Comparison of ENCODE assay signal across 19 cellular contexts in genomic region chr16:68215302-68215701, GRCh38. TPM values are rescaled to one million over a fixed set of nuclear protein-coding genes. Genes with fewer than 3 reads are reported as not detected.
A peak's percentile ranks its signal among the peaks of the same experiment; 100 is the strongest.
DNase-seq lines count a peak whose midpoint lies in the region; ATAC-seq, FAIRE-seq and TF ChIP-seq lines count a peak whose summit lies in the region.
"Had no signal": no experiment of that assay in that cellular context is flagged by ENCODE, and none has a peak within 500 bp of the region (broad histone marks: within the 10 kb centered on the region; RNA-seq: fewer than 3 reads in every experiment).

No MANE protein-coding gene starts in this region.

- H3K4me3 ChIP-seq in naive thymus-derived CD4-positive, alpha-beta T cell (ENCODE audit: low read length) = no peak overlapping the region
- H3K4me3 ChIP-seq in thymus (ENCODE audit: low read length) = no peak overlapping the region
- H3K4me3 ChIP-seq: GM23248, ovary had no signal

- H3K27me3 ChIP-seq in naive thymus-derived CD4-positive, alpha-beta T cell (ENCODE audit: control insufficient read depth in 2 of 2, insufficient read depth in 2 of 2, low read length in 2 of 2) = no peaks in the 10 kb centered on the region
- H3K27me3 ChIP-seq in thymus (ENCODE audit: control insufficient read depth, insufficient read depth) = no peaks in the 10 kb centered on the region
- H3K27me3 ChIP-seq: ovary had no signal

- ATAC-seq in T-cell (replicated peaks in 1 of 4) (no peak), GM21529 (IDR thresholded peaks at IDR 0.05; ENCODE audit: unreplicated experiment) (no peak)
- ATAC-seq in naive thymus-derived CD4-positive, alpha-beta T cell = no peak

- no peaks in the 10 kb centered on the region for H3K27me3 Mint-ChIP-seq in activated naive CD4-positive, alpha-beta T cell treated with anti-CD3 and anti-CD28 coated beads, Interleukin-2, amount 50 U/mL, for 24 hours
- H3K27me3 Mint-ChIP-seq in activated naive CD4-positive, alpha-beta T cell treated with anti-CD3 and anti-CD28 coated beads, Interleukin-2, amount 10 ng/mL, durations not matched to agents 7 days and 5 days = no peaks in the 10 kb centered on the region
- no peaks in the 10 kb centered on the region for H3K27me3 Mint-ChIP-seq in T-cell
- H3K27me3 Mint-ChIP-seq in naive thymus-derived CD4-positive, alpha-beta T cell = no peaks in the 10 kb centered on the region

- CTCF ChIA-PET in activated naive CD4-positive, alpha-beta T cell treated with anti-CD3 and anti-CD28 coated beads, Interleukin-2, amount 10 ng/mL, durations not matched to agents 7 days and 5 days (lab: Charles Lee) = no interaction called here
- CTCF ChIA-PET in T-cell (lab: Charles Lee) = interaction anchor here in 1 of 2 donors (0.8 to 1.2 kb wide), 2 partner anchors 8 to 9 kb away, joined by 3 read pairs; no protein-coding TSS in a partner anchor
- CTCF ChIA-PET in naive thymus-derived CD4-positive, alpha-beta T cell (lab: Charles Lee) = interaction anchor here (0.7 kb wide), 1 partner anchor 1411 kb away, joined by 3 read pairs; no protein-coding TSS in a partner anchor

- H3K36me3 ChIP-seq in naive thymus-derived CD4-positive, alpha-beta T cell (ENCODE audit: control insufficient read depth in 2 of 3, insufficient read depth in 3 of 3, low read length in 3 of 3) = peaks cover 0 to 12% (median 0%) of the 10 kb centered on the region in 3 experiments
- H3K36me3 ChIP-seq in thymus (ENCODE audit: control insufficient read depth, insufficient read depth) = peaks cover 3% of the 10 kb centered on the region
- H3K36me3 ChIP-seq: ovary had no signal

- peak overlapping the region; percentile 17 for H3K27ac ChIP-seq in naive thymus-derived CD4-positive, alpha-beta T cell (ENCODE audit: low read depth, low read length)
- peak overlapping the region; percentile 46 for H3K27ac ChIP-seq in thymus (ENCODE audit: low read depth)
- H3K27ac ChIP-seq: GM23248, ovary had no signal

- H3K4me3 Mint-ChIP-seq in activated naive CD4-positive, alpha-beta T cell treated with anti-CD3 and anti-CD28 coated beads, Interleukin-2, amount 50 U/mL, for 24 hours = no peak overlapping the region
- H3K4me3 Mint-ChIP-seq in activated naive CD4-positive, alpha-beta T cell treated with anti-CD3 and anti-CD28 coated beads, Interleukin-2, amount 10 ng/mL, durations not matched to agents 7 days and 5 days = no peak overlapping the region
- no peak overlapping the region for H3K4me3 Mint-ChIP-seq in T-cell
- no peak overlapping the region for H3K4me3 Mint-ChIP-seq in naive thymus-derived CD4-positive, alpha-beta T cell

- DNase-seq in activated naive CD4-positive, alpha-beta T cell treated with anti-CD3 and anti-CD28 coated beads, Interleukin-2, amount 10 ng/mL, durations not matched to agents 7 days and 5 days = no peak
- DNase-seq in T-cell = no peak
- DNase-seq in naive thymus-derived CD4-positive, alpha-beta T cell = no peak
- DNase-seq in D721Med (ENCODE audit: insufficient read length, low spot score) = no peak
- DNase-seq: activated CD4-positive, alpha-beta T cell treated with anti-CD3 and anti-CD28 coated beads for 1 hour; activated CD8-positive, alpha-beta memory T cell treated with anti-CD3 and anti-CD28 coated beads, Interleukin-2, amount 50 U/mL, for 48 hours; anterior cingulate cortex; central memory CD4-positive, alpha-beta T cell; GM23248; head of caudate nucleus; mammary epithelial cell; MV-4-11; NCI-H1694 treated with DMSO at 0.1 percent for 48 hours; OCI-M1; ovary had no signal

- H3K27ac Mint-ChIP-seq in activated naive CD4-positive, alpha-beta T cell treated with anti-CD3 and anti-CD28 coated beads, Interleukin-2, amount 50 U/mL, for 24 hours = peak overlapping the region; percentile 43
- no peak overlapping the region for H3K27ac Mint-ChIP-seq in activated naive CD4-positive, alpha-beta T cell treated with anti-CD3 and anti-CD28 coated beads, Interleukin-2, amount 10 ng/mL, durations not matched to agents 7 days and 5 days
- peak overlapping the region; percentile 33 to 83 for H3K27ac Mint-ChIP-seq in T-cell
- peak overlapping the region in 8 of 9 donors; percentile 2 to 97 (median 77) for H3K27ac Mint-ChIP-seq in naive thymus-derived CD4-positive, alpha-beta T cell

- peaks cover 3 to 19% of the 10 kb centered on the region in 2 donors for H3K4me1 ChIP-seq in naive thymus-derived CD4-positive, alpha-beta T cell (ENCODE audit: control insufficient read depth in 2 of 2, insufficient read depth in 2 of 2, low read length in 2 of 2)
- H3K4me1 ChIP-seq in thymus (ENCODE audit: control insufficient read depth, insufficient read depth, low read length) = peaks cover 38% of the 10 kb centered on the region

- FAIRE-seq in D721Med (lab: Jason Lieb, UNC) = no peak
- FAIRE-seq: TTC549 had no signal

- H3K9me3 ChIP-seq in naive thymus-derived CD4-positive, alpha-beta T cell (ENCODE audit: control insufficient read depth in 2 of 3, low read length in 3 of 3) = no peaks in the 10 kb centered on the region
- no peaks in the 10 kb centered on the region for H3K9me3 ChIP-seq in thymus (ENCODE audit: control insufficient read depth)
- H3K9me3 ChIP-seq: ovary had no signal

- TF ChIP-seq CTCF in D721Med (IDR thresholded peaks at IDR 0.05; ENCODE audit: insufficient read depth, missing control alignments) = no peak

- peaks cover 2% of the 10 kb centered on the region for H3K36me3 Mint-ChIP-seq in activated naive CD4-positive, alpha-beta T cell treated with anti-CD3 and anti-CD28 coated beads, Interleukin-2, amount 50 U/mL, for 24 hours
- H3K36me3 Mint-ChIP-seq in activated naive CD4-positive, alpha-beta T cell treated with anti-CD3 and anti-CD28 coated beads, Interleukin-2, amount 10 ng/mL, durations not matched to agents 7 days and 5 days = peaks cover 45% of the 10 kb centered on the region
- H3K36me3 Mint-ChIP-seq in T-cell = peaks cover 20% of the 10 kb centered on the region
- H3K36me3 Mint-ChIP-seq in naive thymus-derived CD4-positive, alpha-beta T cell = peaks cover 4 to 23% (median 12%) of the 10 kb centered on the region in 5 donors

- intact Hi-C loops in naive thymus-derived CD4-positive, alpha-beta T cell (cut with micrococcal nuclease) = no loop called here

- peaks cover 49% of the 10 kb centered on the region for H3K4me1 Mint-ChIP-seq in activated naive CD4-positive, alpha-beta T cell treated with anti-CD3 and anti-CD28 coated beads, Interleukin-2, amount 50 U/mL, for 24 hours
- H3K4me1 Mint-ChIP-seq in activated naive CD4-positive, alpha-beta T cell treated with anti-CD3 and anti-CD28 coated beads, Interleukin-2, amount 10 ng/mL, durations not matched to agents 7 days and 5 days = peaks cover 21% of the 10 kb centered on the region
- H3K4me1 Mint-ChIP-seq in T-cell = peaks cover 28 to 51% (median 48%) of the 10 kb centered on the region in 3 donors
- peaks cover 27 to 67% (median 57%) of the 10 kb centered on the region in 7 donors for H3K4me1 Mint-ChIP-seq in naive thymus-derived CD4-positive, alpha-beta T cell

- 100% methylated on average over 1 of the region's 1 CpG for WGBS in thymus

- POLR2A ChIA-PET in T-cell (lab: Charles Lee) = interaction anchor here in 1 of 2 donors (1.0 kb wide), 1 partner anchor 11 kb away, joined by 4 read pairs; no protein-coding TSS in a partner anchor
- POLR2A ChIA-PET in naive thymus-derived CD4-positive, alpha-beta T cell (lab: Charles Lee) = interaction anchor here (1.3 to 1.4 kb wide), 2 partner anchors 13 to 19 kb away, joined by 4 read pairs; no protein-coding TSS in a partner anchor

- H3K9me3 Mint-ChIP-seq in activated naive CD4-positive, alpha-beta T cell treated with anti-CD3 and anti-CD28 coated beads, Interleukin-2, amount 50 U/mL, for 24 hours = no peaks in the 10 kb centered on the region
- H3K9me3 Mint-ChIP-seq in activated naive CD4-positive, alpha-beta T cell treated with anti-CD3 and anti-CD28 coated beads, Interleukin-2, amount 10 ng/mL, durations not matched to agents 7 days and 5 days = no peaks in the 10 kb centered on the region
- H3K9me3 Mint-ChIP-seq in T-cell = no peaks in the 10 kb centered on the region
- H3K9me3 Mint-ChIP-seq in naive thymus-derived CD4-positive, alpha-beta T cell = no peaks in the 10 kb centered on the region

RNA-seq across cellular contexts. Expression of gene ESRP2, which starts 20.6 kb away (rescaled TPM):
- under 1 TPM in 3 of 5 donors, not detected in 2; 0.47 to 0.79 (median 0.62) TPM for total RNA-seq in T-cell
- not detected for total RNA-seq in naive thymus-derived CD4-positive, alpha-beta T cell
- under 1 TPM; 0.11 to 0.29 TPM for polyA plus RNA-seq in naive thymus-derived CD4-positive, alpha-beta T cell
- 10.7 TPM for polyA plus RNA-seq in thymus

RNA-seq across cellular contexts. Expression of gene PLA2G15, which starts 29.9 kb away (rescaled TPM):
- total RNA-seq in T-cell = 10 to 100 TPM in 4 of 5 donors, 1 to 10 TPM in 1; 8.7 to 16.4 (median 10.9) TPM
- 10 to 100 TPM in 2 of 5 experiments, 1 to 10 TPM in 3; 8.5 to 16.8 (median 9.9) TPM for total RNA-seq in naive thymus-derived CD4-positive, alpha-beta T cell
- 10 to 100 TPM in 1 of 2 donors, 1 to 10 TPM in 1; 6.8 to 15.6 TPM for polyA plus RNA-seq in naive thymus-derived CD4-positive, alpha-beta T cell
- 13.1 TPM for polyA plus RNA-seq in thymus

RNA-seq across cellular contexts. Expression of gene SLC7A6, which starts 49.0 kb away (rescaled TPM):
- 100 to 1,000 TPM; 146 to 216 (median 185) TPM for total RNA-seq in T-cell
- 100 to 1,000 TPM; 112 to 248 (median 207) TPM for total RNA-seq in naive thymus-derived CD4-positive, alpha-beta T cell
- polyA plus RNA-seq in naive thymus-derived CD4-positive, alpha-beta T cell = 10 to 100 TPM; 29.3 to 31.1 TPM
- polyA plus RNA-seq in thymus = 47.3 TPM
